Comparison of ENCODE assay signal across 9 cellular contexts in genomic region chr11:118009821-118010737, GRCh38. TPM values are rescaled to one million over a fixed set of nuclear protein-coding genes. Genes with fewer than 3 reads are reported as not detected.
DNase-seq lines count a peak whose midpoint lies in the region; ATAC-seq and TF ChIP-seq lines count a peak whose summit lies in the region.
"Had no signal": no experiment of that assay in that cellular context is flagged by ENCODE, and none has a peak within 500 bp of the region (broad histone marks: within the 10 kb centered on the region; RNA-seq: fewer than 3 reads in every experiment).

No MANE protein-coding gene starts in this region.

- no peak for DNase-seq in activated naive CD4-positive, alpha-beta T cell treated with anti-CD3 and anti-CD28 coated beads, Interleukin-2, amount 10 ng/mL, durations not matched to agents 7 days and 5 days
- DNase-seq in activated naive CD4-positive, alpha-beta T cell treated with anti-CD3 and anti-CD28 coated beads, Interleukin-2, amount 50 U/mL, for 72 hours (ENCODE audit: low spot score in 2 of 2) = no peak
- peak; percentile 50 for DNase-seq in OCI-M1 (lab: John Stamatoyannopoulos, UW)
- DNase-seq in esophagus squamous epithelium (lab: John Stamatoyannopoulos, UW) = no peak
- DNase-seq in suprapubic skin (ENCODE audit: low spot score in 2 of 2) = peak in 1 of 2 donors; percentile 40
- no peak for DNase-seq in kidney glomerular epithelial cell (lab: John Stamatoyannopoulos, UW)
- no peak for DNase-seq in aorta
- DNase-seq in NCI-H526 (lab: John Stamatoyannopoulos, UW) = no peak
- DNase-seq: uterus had no signal

- 55 to 75% methylated on average over 6 to 8 of the region's 9 CpGs for WGBS in esophagus squamous epithelium, 2 donors
- WGBS in suprapubic skin = 63% methylated on average over 9 of the region's 9 CpGs
- WGBS in aorta, 2 donors = 72 to 73% methylated on average over 9 of the region's 9 CpGs

- ATAC-seq in activated naive CD4-positive, alpha-beta T cell treated with anti-CD3 and anti-CD28 coated beads, Interleukin-2, amount 50 U/mL, for 72 hours = no peak
- ATAC-seq in aorta (ENCODE audit: low FRiP score) = no peak

- peaks cover 19% of the 10 kb centered on the region for H3K36me3 Mint-ChIP-seq in activated naive CD4-positive, alpha-beta T cell treated with anti-CD3 and anti-CD28 coated beads, Interleukin-2, amount 10 ng/mL, durations not matched to agents 7 days and 5 days
- peaks cover 0 to 7% of the 10 kb centered on the region in 2 donors for H3K36me3 Mint-ChIP-seq in activated naive CD4-positive, alpha-beta T cell treated with anti-CD3 and anti-CD28 coated beads, Interleukin-2, amount 50 U/mL, for 72 hours

- TF ChIP-seq CTCF in esophagus squamous epithelium (IDR thresholded peaks at IDR 0.05) (no peak), suprapubic skin (IDR thresholded peaks at IDR 0.05) (no peak)

- no peak for TF ChIP-seq EP300 in suprapubic skin (IDR thresholded peaks at IDR 0.05)

- H3K27me3 ChIP-seq in esophagus squamous epithelium = peaks cover 0 to 8% (median 0%) of the 10 kb centered on the region in 4 donors
- H3K27me3 ChIP-seq in suprapubic skin = no peaks in the 10 kb centered on the region
- no peaks in the 10 kb centered on the region for H3K27me3 ChIP-seq in aorta (ENCODE audit: control insufficient read depth in 1 of 2, insufficient read depth in 2 of 2, low read length in 1 of 2)
- H3K27me3 ChIP-seq: uterus had no signal

- H3K4me3 ChIP-seq in esophagus squamous epithelium = no peak overlapping the region
- H3K4me3 ChIP-seq in suprapubic skin = no peak overlapping the region
- no peak overlapping the region for H3K4me3 ChIP-seq in aorta (ENCODE audit: low read length in 2 of 2)
- H3K4me3 ChIP-seq: uterus had no signal

- H3K27ac ChIP-seq in esophagus squamous epithelium (peak overlapping the region; percentile 13 to 85 (median 71)), suprapubic skin (peak overlapping the region; percentile 53), aorta (ENCODE audit: low read depth in 1 of 2, low read length in 2 of 2) (no peak overlapping the region)
- H3K27ac ChIP-seq: uterus had no signal

- H3K27me3 Mint-ChIP-seq in activated naive CD4-positive, alpha-beta T cell treated with anti-CD3 and anti-CD28 coated beads, Interleukin-2, amount 10 ng/mL, durations not matched to agents 7 days and 5 days = peaks cover 5% of the 10 kb centered on the region

- no peaks in the 10 kb centered on the region for H3K9me3 ChIP-seq in esophagus squamous epithelium
- H3K9me3 ChIP-seq in suprapubic skin = no peaks in the 10 kb centered on the region
- H3K9me3 ChIP-seq in aorta (ENCODE audit: control insufficient read depth, low read length) = no peaks in the 10 kb centered on the region
- H3K9me3 ChIP-seq: uterus had no signal

- intact Hi-C loops in esophagus squamous epithelium (cut with DNase I) = no loop called here
- intact Hi-C loops in aorta (cut with DNase I) = no loop called here

- H3K36me3 ChIP-seq in esophagus squamous epithelium (no peaks in the 10 kb centered on the region), suprapubic skin (no peaks in the 10 kb centered on the region), aorta (ENCODE audit: control insufficient read depth in 1 of 2, insufficient read depth in 2 of 2, low read length in 1 of 2) (no peaks in the 10 kb centered on the region)
- H3K36me3 ChIP-seq: uterus had no signal

- peaks cover 7% of the 10 kb centered on the region for H3K9me3 Mint-ChIP-seq in activated naive CD4-positive, alpha-beta T cell treated with anti-CD3 and anti-CD28 coated beads, Interleukin-2, amount 10 ng/mL, durations not matched to agents 7 days and 5 days
- peaks cover 0 to 5% of the 10 kb centered on the region in 2 donors for H3K9me3 Mint-ChIP-seq in activated naive CD4-positive, alpha-beta T cell treated with anti-CD3 and anti-CD28 coated beads, Interleukin-2, amount 50 U/mL, for 72 hours

- peak overlapping the region; percentile 30 for H3K27ac Mint-ChIP-seq in activated naive CD4-positive, alpha-beta T cell treated with anti-CD3 and anti-CD28 coated beads, Interleukin-2, amount 10 ng/mL, durations not matched to agents 7 days and 5 days
- H3K27ac Mint-ChIP-seq in activated naive CD4-positive, alpha-beta T cell treated with anti-CD3 and anti-CD28 coated beads, Interleukin-2, amount 50 U/mL, for 72 hours = no peak overlapping the region

- TF ChIP-seq POLR2A in esophagus squamous epithelium (IDR thresholded peaks at IDR 0.05) (no peak), suprapubic skin (IDR thresholded peaks at IDR 0.05) (no peak)

- H3K4me1 Mint-ChIP-seq in activated naive CD4-positive, alpha-beta T cell treated with anti-CD3 and anti-CD28 coated beads, Interleukin-2, amount 10 ng/mL, durations not matched to agents 7 days and 5 days = peaks cover 82% of the 10 kb centered on the region

- H3K4me3 Mint-ChIP-seq in activated naive CD4-positive, alpha-beta T cell treated with anti-CD3 and anti-CD28 coated beads, Interleukin-2, amount 10 ng/mL, durations not matched to agents 7 days and 5 days = no peak overlapping the region

- H3K4me1 ChIP-seq in esophagus squamous epithelium = peaks cover 15 to 74% (median 33%) of the 10 kb centered on the region in 3 donors
- H3K4me1 ChIP-seq in suprapubic skin = peaks cover 38% of the 10 kb centered on the region
- no peaks in the 10 kb centered on the region for H3K4me1 ChIP-seq in aorta (ENCODE audit: control insufficient read depth in 1 of 2, insufficient read depth in 2 of 2, low read length in 2 of 2)
- H3K4me1 ChIP-seq: uterus had no signal

- CTCF ChIA-PET in activated naive CD4-positive, alpha-beta T cell treated with anti-CD3 and anti-CD28 coated beads, Interleukin-2, amount 10 ng/mL, durations not matched to agents 7 days and 5 days (lab: Charles Lee) = interaction anchor here (2.0 kb wide), 1 partner anchor 63 kb away, joined by 5 read pairs; no protein-coding TSS in a partner anchor

RNA-seq across cellular contexts. Expression of gene IL10RA, which starts 23.9 kb away (rescaled TPM):
- total RNA-seq in activated naive CD4-positive, alpha-beta T cell treated with anti-CD3 and anti-CD28 coated beads, Interleukin-2, amount 50 U/mL, for 72 hours = 10 to 100 TPM; 31.6 to 32.2 TPM
- total RNA-seq in esophagus squamous epithelium (10 to 100 TPM in 2 of 4 donors, 1 to 10 TPM in 2; 2.2 to 21.2 (median 11.3) TPM), suprapubic skin (1 to 10 TPM; 2.9 to 7.2 (median 4.4) TPM), aorta (10 to 100 TPM; 18.3 to 59.2 TPM)
- 10 to 100 TPM in 1 of 2 donors, 1 to 10 TPM in 1; 1.7 to 10.9 TPM for polyA plus RNA-seq in aorta

Comparison
In these comparisons a context has a peak if more than half of its experiments do, and no peak if none do; other contexts are left out.
1. H3K27ac ChIP-seq: peak in esophagus squamous epithelium (4 of 4) and suprapubic skin (single experiment); none in aorta (0 of 2).